ENCODE assay signal across 2 cellular contexts in genomic region chr1:3502834-3503524, GRCh38.
TF ChIP-seq lines count a peak whose summit lies in the region.

No MANE protein-coding gene starts in this region.

TF ChIP-seq in SK-N-SH, 30 proteins besides CTCF, POLR2A, EP300 and RAD21:
- peak; percentile 82 for TF ChIP-seq GATA2 (CRISPR knock-in tag; IDR thresholded peaks at IDR 0.05)
- TF ChIP-seq RFX5 (IDR thresholded peaks at IDR 0.05; ENCODE audit: low read length) = no peak
- 0 out of 2 replicates have a peak, but pooled peaks have one; percentile 29 for TF ChIP-seq MXI1 (IDR thresholded peaks at IDR 0.05; ENCODE audit: low read depth, low read length)
TF ChIP-seq in SK-N-SH: peak in this region for 2.

TF ChIP-seq in SK-N-SH treated with all-trans-retinoic acid at 6 μM for 48 hours, 23 proteins besides CTCF, POLR2A, EP300 and RAD21:
- TF ChIP-seq ZFP30 (CRISPR knock-in tag; IDR thresholded peaks at IDR 0.05) (no peak), ESRRG (CRISPR knock-in tag; IDR thresholded peaks at IDR 0.05) (no peak), CSRNP3 (CRISPR knock-in tag; IDR thresholded peaks at IDR 0.05) (no peak), ZFP3 (CRISPR knock-in tag; IDR thresholded peaks at IDR 0.05) (no peak), PATZ1 (CRISPR knock-in tag; IDR thresholded peaks at IDR 0.05; ENCODE audit: borderline replicate concordance) (no peak), SNAI2 (CRISPR knock-in tag; IDR thresholded peaks at IDR 0.05) (no peak), ZNF70 (CRISPR knock-in tag; IDR thresholded peaks at IDR 0.05) (no peak), ARNTL (CRISPR knock-in tag; IDR thresholded peaks at IDR 0.05; ENCODE audit: borderline replicate concordance, low read depth) (no peak), POU6F1 (CRISPR knock-in tag; IDR thresholded peaks at IDR 0.05; ENCODE audit: borderline replicate concordance, low read depth) (no peak), RARB (CRISPR knock-in tag; IDR thresholded peaks at IDR 0.05) (no peak), TOX (CRISPR knock-in tag; IDR thresholded peaks at IDR 0.05; ENCODE audit: borderline replicate concordance) (no peak), ZNF8 (CRISPR knock-in tag; IDR thresholded peaks at IDR 0.05) (no peak), PPARA (CRISPR knock-in tag; IDR thresholded peaks at IDR 0.05; ENCODE audit: borderline replicate concordance) (no peak), CREB5 (CRISPR knock-in tag; IDR thresholded peaks at IDR 0.05; ENCODE audit: low read depth) (no peak), GLIS3 (CRISPR knock-in tag; IDR thresholded peaks at IDR 0.05) (no peak), TSHZ2 (CRISPR knock-in tag; IDR thresholded peaks at IDR 0.05) (no peak), ZC3H10 (CRISPR knock-in tag; IDR thresholded peaks at IDR 0.05) (no peak), ISL1 (CRISPR knock-in tag; IDR thresholded peaks at IDR 0.05) (no peak)
TF ChIP-seq in SK-N-SH treated with all-trans-retinoic acid at 6 μM for 48 hours: peak in this region for 0.
